Comparison of ENCODE assay signal across 1 cellular context in genomic region chr2:875687-876615, GRCh38.
TF ChIP-seq lines count a peak whose summit lies in the region.

No MANE protein-coding gene starts in this region.

TF ChIP-seq in H1, 55 proteins besides CTCF, POLR2A, EP300 and RAD21:
- TF ChIP-seq GABPA (IDR thresholded peaks at IDR 0.05; ENCODE audit: borderline replicate concordance, insufficient read depth, low read length) (no peak), USF2 (IDR thresholded peaks at IDR 0.05; ENCODE audit: low read length) (no peak), ASH2L (IDR thresholded peaks at IDR 0.05; ENCODE audit: low read length) (no peak), KDM4A (IDR thresholded peaks at IDR 0.05; ENCODE audit: low read depth, low read length, severe bottlenecking) (no peak), CEBPB (IDR thresholded peaks at IDR 0.05; ENCODE audit: low read depth, low read length) (no peak), CTBP2 (IDR thresholded peaks at IDR 0.05; ENCODE audit: borderline replicate concordance, insufficient read depth, insufficient read length, low read length) (no peak), POLR2AphosphoS5 (IDR thresholded peaks at IDR 0.05; ENCODE audit: low read depth, low read length) (no peak), TCF12 (IDR thresholded peaks at IDR 0.05; ENCODE audit: low read depth, low read length) (no peak), RFX5 (IDR thresholded peaks at IDR 0.05; ENCODE audit: borderline replicate concordance, low read depth, low read length) (no peak), HDAC6 (IDR thresholded peaks at IDR 0.05; ENCODE audit: low read depth, low read length) (no peak), SIRT6 (IDR thresholded peaks at IDR 0.05; ENCODE audit: low read length) (no peak), RNF2 (IDR thresholded peaks at IDR 0.05; ENCODE audit: borderline replicate concordance, low read depth, low read length, missing control alignments, poor library complexity, severe bottlenecking) (no peak), SRF (IDR thresholded peaks at IDR 0.05; ENCODE audit: low read depth, low read length) (no peak), RXRA (IDR thresholded peaks at IDR 0.05; ENCODE audit: insufficient read depth, low read depth, low read length) (no peak), SP4 (IDR thresholded peaks at IDR 0.05; ENCODE audit: low read length) (no peak), SP2 (IDR thresholded peaks at IDR 0.05; ENCODE audit: low read length) (no peak), SAP30 (IDR thresholded peaks at IDR 0.05; ENCODE audit: insufficient read depth, insufficient replicate concordance, low read length) (no peak), CHD2 (IDR thresholded peaks at IDR 0.05; ENCODE audit: low read length) (no peak), RBBP5 (IDR thresholded peaks at IDR 0.05; ENCODE audit: borderline replicate concordance, low read depth, low read length) (no peak)
